In genomic region chrX:38050806-38051205, GRCh38 we compare ENCODE assay signal across 22 cellular contexts. TPM values are rescaled to one million over a fixed set of nuclear protein-coding genes. Genes with fewer than 3 reads are reported as not detected.
DNase-seq lines count a peak whose midpoint lies in the region; ATAC-seq, FAIRE-seq and TF ChIP-seq lines count a peak whose summit lies in the region.
"Had no signal": no experiment of that assay in that cellular context is flagged by ENCODE, and none has a peak within 500 bp of the region (broad histone marks: within the 10 kb centered on the region; RNA-seq: fewer than 3 reads in every experiment).

No MANE protein-coding gene starts in this region.

- no peaks in the 10 kb centered on the region for H3K9me2 ChIP-seq in PC-3 (replicated peaks; ENCODE audit: low read length)

- BruUV-seq in PC-3 (replicated peaks; lab: Mats Ljungman, UMichigan), result no TSS peak

- H3K27ac ChIP-seq in HEK293 (ENCODE audit: extremely low read depth, low read depth, low read length) (no peak overlapping the region), PC-3 (ENCODE audit: low read length) (no peak overlapping the region), small intestine (ENCODE audit: low read depth in 1 of 2, low read length in 1 of 2) (no peak overlapping the region)
- H3K27ac ChIP-seq: BLaER1, C4-2B had no signal

- TF ChIP-seq CTCF in HEK293 (tag by site-specific recombination; IDR thresholded peaks at IDR 0.05), result no peak
- TF ChIP-seq CTCF in PC-3 (conservative IDR thresholded peaks at IDR 0.05; ENCODE audit: low read depth, low read length), result no peak
- no peak for TF ChIP-seq CTCF in CD14-positive monocyte (IDR thresholded peaks at IDR 0.05)

- no peaks in the 10 kb centered on the region for H4K20me1 ChIP-seq in PC-3 (ENCODE audit: low read length)
- H4K20me1 ChIP-seq: BLaER1 had no signal

- H3K4me1 ChIP-seq in HEK293 (ENCODE audit: control insufficient read depth, insufficient read depth, low read length) (peaks cover 7% of the 10 kb centered on the region; the same call in 1 of the 2 replicates), PC-3 (ENCODE audit: insufficient read depth, low read length) (peaks cover 36% of the 10 kb centered on the region), small intestine (ENCODE audit: control insufficient read depth in 2 of 2, insufficient read depth in 1 of 2, low read depth in 1 of 2, low read length in 1 of 2) (no peaks in the 10 kb centered on the region)
- H3K4me1 ChIP-seq: BLaER1 had no signal

- H3K27me3 Mint-ChIP-seq in CD14-positive monocyte (ENCODE audit: low read depth in 3 of 3), result no peaks in the 10 kb centered on the region
- H3K27me3 Mint-ChIP-seq: CD4-positive, alpha-beta T cell; CD8-positive, alpha-beta memory T cell had no signal

- peak; percentile 36 for DNase-seq in PC-3
- no peak for DNase-seq in left colon
- DNase-seq in small intestine, result peak; percentile 3
- no peak for DNase-seq in CD14-positive monocyte (ENCODE audit: low spot score)
- no peak for DNase-seq in HuH-7 (ENCODE audit: low spot score)
- DNase-seq: CD4-positive, alpha-beta T cell; CD8-positive, alpha-beta memory T cell; DMS 273 treated with DMSO at 0.1 percent for 48 hours; DMS79; EL; GF-D8; H9; HFFc6 had no signal

- no peaks in the 10 kb centered on the region for H3F3A ChIP-seq in PC-3 (ENCODE audit: low read length, unreplicated experiment)

- POLR2A ChIA-PET in HEK293 (lab: Yijun Ruan, JAX) (no interaction called here), PC-3 (lab: Charles Lee; ENCODE audit: unreplicated experiment) (no interaction called here)

- H3K36me3 ChIP-seq in HEK293 (ENCODE audit: control insufficient read depth in 2 of 2, insufficient read depth in 1 of 2, low read length in 2 of 2), result no peaks in the 10 kb centered on the region
- H3K36me3 ChIP-seq in PC-3 (ENCODE audit: low read depth, low read length), result no peaks in the 10 kb centered on the region
- H3K36me3 ChIP-seq in small intestine (ENCODE audit: control insufficient read depth in 2 of 2, insufficient read depth in 2 of 2, low read length in 2 of 2), result no peaks in the 10 kb centered on the region
- H3K36me3 ChIP-seq: BLaER1 had no signal

- H3K4me2 ChIP-seq in PC-3 (ENCODE audit: low read length), result peak overlapping the region; percentile 31; the same call in 1 of the 2 replicates
- H3K4me2 ChIP-seq: BLaER1, GM23338 had no signal

- no peaks in the 10 kb centered on the region for H3K27me3 ChIP-seq in PC-3 (ENCODE audit: low read length)
- H3K27me3 ChIP-seq in small intestine (ENCODE audit: control insufficient read depth in 2 of 2, insufficient read depth in 2 of 2, low read length in 2 of 2), result no peaks in the 10 kb centered on the region
- H3K27me3 ChIP-seq: BLaER1 had no signal

- no peaks in the 10 kb centered on the region for H3K4me1 Mint-ChIP-seq in CD14-positive monocyte
- H3K4me1 Mint-ChIP-seq: CD8-positive, alpha-beta memory T cell; GM23338 had no signal

- intact Hi-C loops in PC-3 (cut with micrococcal nuclease) (no loop called here), left colon (cut with DNase I, micrococcal nuclease) (no loop called here), CD14-positive monocyte (cut with micrococcal nuclease) (no loop called here)

- WGBS in small intestine, 3 donors, result 12 to 52% (median 26%) methylated on average over 1 of the region's 1 CpG

- H3K36me3 Mint-ChIP-seq in CD14-positive monocyte, result no peaks in the 10 kb centered on the region
- H3K36me3 Mint-ChIP-seq: CD8-positive, alpha-beta memory T cell had no signal

- CTCF ChIA-PET in HEK293 (lab: Yijun Ruan, JAX), result no interaction called here
- CTCF ChIA-PET in PC-3 (lab: Charles Lee), result no interaction called here

- no peaks in the 10 kb centered on the region for H3K9me3 ChIP-seq in HEK293 (ENCODE audit: control insufficient read depth, insufficient read depth, low read depth, low read length)
- H3K9me3 ChIP-seq in PC-3 (ENCODE audit: low read length), result no peaks in the 10 kb centered on the region
- H3K9me3 ChIP-seq in small intestine (ENCODE audit: control insufficient read depth, low read depth), result no peaks in the 10 kb centered on the region

- no peaks in the 10 kb centered on the region for H3K79me2 ChIP-seq in PC-3 (ENCODE audit: low read length)

- H2AFZ ChIP-seq in PC-3 (ENCODE audit: low read length), result no peak overlapping the region
- H2AFZ ChIP-seq: GM23338 had no signal

- H3K4me3 Mint-ChIP-seq in CD14-positive monocyte, result no peak overlapping the region
- H3K4me3 Mint-ChIP-seq: CD4-positive, alpha-beta T cell; CD8-positive, alpha-beta memory T cell; GM23338; H9; HFFc6 had no signal

- H3K4me3 ChIP-seq in HEK293 (ENCODE audit: low read depth, low read length), result no peak overlapping the region
- no peak overlapping the region for H3K4me3 ChIP-seq in PC-3 (ENCODE audit: low read length)
- H3K4me3 ChIP-seq in small intestine (ENCODE audit: low read depth in 1 of 2, low read length in 2 of 2), result no peak overlapping the region
- H3K4me3 ChIP-seq: BLaER1, GM23338 had no signal

- no peak for ATAC-seq in PC-3
- ATAC-seq in left colon, result peak; percentile 35
- ATAC-seq in HG03342 (IDR thresholded peaks at IDR 0.05; ENCODE audit: unreplicated experiment), result no peak
- ATAC-seq: GM23338, HCT116 had no signal

- peaks cover 0 to 7% (median 0%) of the 10 kb centered on the region in 7 donors for H3K9me3 Mint-ChIP-seq in CD14-positive monocyte
- H3K9me3 Mint-ChIP-seq: CD4-positive, alpha-beta T cell; GM23338; HFFc6 had no signal

- H3K9ac ChIP-seq in PC-3 (ENCODE audit: low read length), result no peak overlapping the region
- H3K9ac ChIP-seq: BLaER1 had no signal

- FAIRE-seq in small intestine (lab: Jason Lieb, UNC), result no peak
- FAIRE-seq: D721Med, GM12891, GM18507 had no signal

- H3K27ac Mint-ChIP-seq in CD14-positive monocyte, result no peak overlapping the region
- H3K27ac Mint-ChIP-seq: CD4-positive, alpha-beta T cell; CD8-positive, alpha-beta memory T cell; GM23338; H9; HFFc6 had no signal

TF ChIP-seq in HEK293, 187 proteins besides CTCF, POLR2A, EP300 and RAD21:
- TF ChIP-seq ZNF155 (tag by site-specific recombination; IDR thresholded peaks at IDR 0.05) (no peak), ZNF600 (tag by site-specific recombination; IDR thresholded peaks at IDR 0.05) (peak; percentile 28; the same call in 1 of the 2 replicates), ZNF623 (tag by site-specific recombination; IDR thresholded peaks at IDR 0.05) (peak; percentile 29; the same call in 1 of the 2 replicates)

RNA-seq across cellular contexts. Expression of gene SYTL5, which starts 44.5 kb away (rescaled TPM):
- total RNA-seq in PC-3 (2014; rRNA removed) (0.04 and 0.17 TPM in 2 replicates), left colon (10 to 100 TPM in 1 of 2 donors, 1 to 10 TPM in 1; 10.0 to 15.6 TPM)
- polyA plus RNA-seq in small intestine (1 to 10 TPM in 2 of 3 donors, under 1 TPM in 1; 0.76 to 4.9 (median 4.1) TPM), CD14-positive monocyte (not detected)
- total RNA-seq: CD4-positive, alpha-beta T cell; CD8-positive, alpha-beta memory T cell had no signal
- polyA plus RNA-seq: CD8-positive, alpha-beta memory T cell had no signal

Comparison
In these comparisons a context has a peak if more than half of its experiments do, and no peak if none do; other contexts are left out.
1. DNase-seq: peak in PC-3 (single experiment) and small intestine (single experiment); none in left colon (0 of 2), CD14-positive monocyte (single experiment) and HuH-7 (single experiment).